ENCODE assay signal across 8 cellular contexts in genomic region chr19:10419646-10420443, GRCh38. TPM values are rescaled to one million over a fixed set of nuclear protein-coding genes. Genes with fewer than 3 reads are reported as not detected.
DNase-seq lines count a peak whose midpoint lies in the region; ATAC-seq and TF ChIP-seq lines count a peak whose summit lies in the region.

No MANE protein-coding gene starts in this region.

- H3K9ac ChIP-seq in SK-N-MC (ENCODE audit: insufficient read length), result peak overlapping the region; percentile 78

- H3K4me3 ChIP-seq in SK-N-MC, result peak overlapping the region; percentile 100
- peak overlapping the region; percentile 38 to 45 for H3K4me3 ChIP-seq in cardiac fibroblast (replicated peaks in 1 of 2; ENCODE audit: low read depth in 2 of 2, low read length in 2 of 2)
- peak overlapping the region; percentile 12 for H3K4me3 ChIP-seq in naive thymus-derived CD4-positive, alpha-beta T cell (ENCODE audit: low read length)

- H3K27ac Mint-ChIP-seq in naive thymus-derived CD4-positive, alpha-beta T cell, result peak overlapping the region; percentile 29 to 91 (median 74)

- H3K36me3 ChIP-seq in SK-N-MC (ENCODE audit: insufficient read depth, low read length), result no peaks in the 10 kb centered on the region
- no peaks in the 10 kb centered on the region for H3K36me3 ChIP-seq in naive thymus-derived CD4-positive, alpha-beta T cell (ENCODE audit: control insufficient read depth in 2 of 3, insufficient read depth in 3 of 3, low read length in 3 of 3)

- no peaks in the 10 kb centered on the region for H3K9me3 ChIP-seq in SK-N-MC (ENCODE audit: low read depth, low read length)
- no peaks in the 10 kb centered on the region for H3K9me3 ChIP-seq in naive thymus-derived CD4-positive, alpha-beta T cell (ENCODE audit: control insufficient read depth in 2 of 3, low read length in 3 of 3)

- H3K27me3 Mint-ChIP-seq in naive thymus-derived CD4-positive, alpha-beta T cell, result peaks cover 26 to 49% (median 41%) of the 10 kb centered on the region in 5 donors

- no peak for TF ChIP-seq CTCF in cardiac fibroblast (IDR thresholded peaks at IDR 0.05; ENCODE audit: low read depth, low read length)

- peak overlapping the region; percentile 96 for H3K27ac ChIP-seq in SK-N-MC
- H3K27ac ChIP-seq in naive thymus-derived CD4-positive, alpha-beta T cell (ENCODE audit: low read depth, low read length), result no peak overlapping the region

- peaks cover 47 to 52% of the 10 kb centered on the region in 2 donors for H3K4me1 ChIP-seq in naive thymus-derived CD4-positive, alpha-beta T cell (ENCODE audit: control insufficient read depth in 2 of 2, insufficient read depth in 2 of 2, low read length in 2 of 2)

- peak overlapping the region; percentile 43 to 96 (median 78) for H3K4me3 Mint-ChIP-seq in naive thymus-derived CD4-positive, alpha-beta T cell

- intact Hi-C loops in naive thymus-derived CD4-positive, alpha-beta T cell (cut with micrococcal nuclease), result loop anchor here in 1 of 2 donors (2.0 to 10.0 kb wide), 2 partner anchors 149 to 315 kb away; partner anchors contain the start of genes ANGPTL6, CDKN2D and PPAN

- peaks cover 33 to 68% (median 46%) of the 10 kb centered on the region in 7 donors for H3K4me1 Mint-ChIP-seq in naive thymus-derived CD4-positive, alpha-beta T cell

- H3K9me3 Mint-ChIP-seq in naive thymus-derived CD4-positive, alpha-beta T cell, result peaks cover 0 to 5% (median 0%) of the 10 kb centered on the region in 11 donors

- peaks cover 18 to 42% of the 10 kb centered on the region in 2 donors for H3K27me3 ChIP-seq in naive thymus-derived CD4-positive, alpha-beta T cell (ENCODE audit: control insufficient read depth in 2 of 2, insufficient read depth in 2 of 2, low read length in 2 of 2)

- peak; percentile 3 for ATAC-seq in naive thymus-derived CD4-positive, alpha-beta T cell
- no peak for ATAC-seq in GM21723 (IDR thresholded peaks at IDR 0.05; ENCODE audit: unreplicated experiment)

- H3K36me3 Mint-ChIP-seq in naive thymus-derived CD4-positive, alpha-beta T cell, result peaks cover 0 to 18% (median 3%) of the 10 kb centered on the region in 5 donors

- DNase-seq in DMS114 treated with DMSO at 0.1 percent for 48 hours (lab: John Stamatoyannopoulos, UW; ENCODE audit: unreplicated experiment), result peak; percentile 81
- DNase-seq in HuH-7.5 (ENCODE audit: low spot score), result peak; percentile 70
- peak; percentile 82 for DNase-seq in SK-N-MC (ENCODE audit: low read depth, low spot score)
- DNase-seq in cardiac fibroblast (ENCODE audit: low read depth in 2 of 2), result peak; percentile 46 to 61
- peak in 6 of 9 donors; percentile 49 to 80 (median 54) for DNase-seq in naive thymus-derived CD4-positive, alpha-beta T cell
- DNase-seq in NK-92 (lab: John Stamatoyannopoulos, UW; ENCODE audit: unreplicated experiment), result no peak
- DNase-seq in T1000 (lab: John Stamatoyannopoulos, UW), result no peak

- CTCF ChIA-PET in naive thymus-derived CD4-positive, alpha-beta T cell (lab: Charles Lee), result interaction anchor here (7.7 kb wide), 1 partner anchor 14 kb away, joined by 97 read pairs; the partner anchor contains the start of gene CDC37

- POLR2A ChIA-PET in naive thymus-derived CD4-positive, alpha-beta T cell (lab: Charles Lee), result interaction anchor here (1.5 to 3.9 kb wide), 3 partner anchors 13 to 16 kb away, joined by 5 to 32 read pairs (median 6); partner anchors contain the start of gene CDC37

RNA-seq across cellular contexts. Expression of gene PDE4A, which starts 0.5 kb away (rescaled TPM):
- 10 to 100 TPM in 2 of 5 experiments, 1 to 10 TPM in 2, under 1 TPM in 1; 0.59 to 51.8 (median 5.0) TPM for total RNA-seq in naive thymus-derived CD4-positive, alpha-beta T cell
- polyA plus RNA-seq in naive thymus-derived CD4-positive, alpha-beta T cell, result 1 to 10 TPM in 1 of 2 donors, under 1 TPM in 1; 0.47 to 2.0 TPM

RNA-seq across cellular contexts. Expression of gene CDC37, which starts 16.5 kb away (rescaled TPM):
- total RNA-seq in naive thymus-derived CD4-positive, alpha-beta T cell, result 100 to 1,000 TPM; 169 to 229 (median 180) TPM
- polyA plus RNA-seq in naive thymus-derived CD4-positive, alpha-beta T cell, result 10 to 100 TPM; 62.8 to 99.2 TPM

RNA-seq across cellular contexts. Expression of gene TYK2, which starts 39.5 kb away (rescaled TPM):
- 100 to 1,000 TPM; 224 to 346 (median 284) TPM for total RNA-seq in naive thymus-derived CD4-positive, alpha-beta T cell
- polyA plus RNA-seq in naive thymus-derived CD4-positive, alpha-beta T cell, result 10 to 100 TPM; 45.4 to 55.6 TPM

Comparison
In these comparisons a context has a peak if more than half of its experiments do, and no peak if none do; other contexts are left out.
1. DNase-seq: peak in DMS114 treated with DMSO at 0.1 percent for 48 hours (single experiment), HuH-7.5 (single experiment), SK-N-MC (single experiment), cardiac fibroblast (2 of 2) and naive thymus-derived CD4-positive, alpha-beta T cell (6 of 9); none in NK-92 (single experiment) and T1000 (single experiment).
2. H3K4me3 ChIP-seq: peak in every context shown above with its lines; median percentile 100 in SK-N-MC; 42 in cardiac fibroblast; 12 in naive thymus-derived CD4-positive, alpha-beta T cell.